Comparison of ENCODE assay signal across 2 cellular contexts in genomic region chr4:186196063-186196462, GRCh38.
TF ChIP-seq lines count a peak whose summit lies in the region.

No MANE protein-coding gene starts in this region.

TF ChIP-seq in liver, 16 proteins besides CTCF, POLR2A, EP300 and RAD21:
- no peak for TF ChIP-seq YY1 (IDR thresholded peaks at IDR 0.05)
- TF ChIP-seq, protein P1, sequence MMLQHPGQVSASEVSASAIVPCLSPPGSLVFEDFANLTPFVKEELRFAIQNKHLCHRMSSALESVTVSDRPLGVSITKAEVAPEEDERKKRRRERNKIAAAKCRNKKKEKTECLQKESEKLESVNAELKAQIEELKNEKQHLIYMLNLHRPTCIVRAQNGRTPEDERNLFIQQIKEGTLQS (IDR thresholded peaks at IDR 0.05): no peak
- TF ChIP-seq HNF4A (conservative IDR thresholded peaks at IDR 0.05): peak; percentile 74 to 78
- no peak for TF ChIP-seq EGR1 (IDR thresholded peaks at IDR 0.05; ENCODE audit: low read depth in 2 of 2)
- peak in 1 of 2 donors; percentile 13 for TF ChIP-seq RXRA (IDR thresholded peaks at IDR 0.05)
TF ChIP-seq in liver: peak in this region for 2.

TF ChIP-seq in HepG2, 621 proteins besides CTCF, POLR2A, EP300 and RAD21:
- no peak for TF ChIP-seq KLF16 (CRISPR knock-in tag; IDR thresholded peaks at IDR 0.05)
- TF ChIP-seq ZBTB37 (CRISPR knock-in tag; IDR thresholded peaks at IDR 0.05): no peak
- no peak for TF ChIP-seq ZBTB3 (CRISPR knock-in tag; IDR thresholded peaks at IDR 0.05; ENCODE audit: borderline replicate concordance, low read depth)
- no peak for TF ChIP-seq ZSCAN12 (CRISPR knock-in tag; IDR thresholded peaks at IDR 0.05)
- no peak for TF ChIP-seq CENPBD1 (CRISPR knock-in tag; IDR thresholded peaks at IDR 0.05; ENCODE audit: borderline replicate concordance, low read depth)
- no peak for TF ChIP-seq ADNP (CRISPR knock-in tag; IDR thresholded peaks at IDR 0.05)
- TF ChIP-seq CEBPG (CRISPR knock-in tag; IDR thresholded peaks at IDR 0.05): no peak
- no peak for TF ChIP-seq ZNF850 (CRISPR knock-in tag; conservative IDR thresholded peaks at IDR 0.05)
- TF ChIP-seq CCDC6 (CRISPR knock-in tag; IDR thresholded peaks at IDR 0.05): no peak
- no peak for TF ChIP-seq ASH2L (IDR thresholded peaks at IDR 0.05; ENCODE audit: insufficient read length, low read depth, low read length)
- no peak for TF ChIP-seq ZNF383 (CRISPR knock-in tag; IDR thresholded peaks at IDR 0.05; ENCODE audit: borderline replicate concordance)
- TF ChIP-seq SMAD1 (CRISPR knock-in tag; IDR thresholded peaks at IDR 0.05; ENCODE audit: borderline replicate concordance, low read depth): no peak
- no peak for TF ChIP-seq GLMP (CRISPR knock-in tag; IDR thresholded peaks at IDR 0.05; ENCODE audit: borderline replicate concordance)
- TF ChIP-seq ZNF207 (IDR thresholded peaks at IDR 0.05; ENCODE audit: borderline replicate concordance): no peak
